Comparison of ENCODE assay signal across 18 cellular contexts in genomic region chr3:24287728-24288450, GRCh38.
DNase-seq lines count a peak whose midpoint lies in the region; ATAC-seq and TF ChIP-seq lines count a peak whose summit lies in the region.
"Had no signal": no experiment of that assay in that cellular context is flagged by ENCODE, and none has a peak within 500 bp of the region (broad histone marks: within the 10 kb centered on the region; RNA-seq: fewer than 3 reads in every experiment).

No MANE protein-coding gene starts in this region.

- intact Hi-C loops in esophagus squamous epithelium (cut with DNase I) = no loop called here
- intact Hi-C loops in stomach (cut with DNase I; ENCODE audit: low total_unique reads) = no loop called here

- DNase-seq in MG63 = peak; percentile 45
- no peak for DNase-seq in esophagus squamous epithelium (lab: John Stamatoyannopoulos, UW)
- DNase-seq in medulla oblongata (ENCODE audit: extremely low spot score) = peak; percentile 71
- DNase-seq in stomach = peak; percentile 60
- DNase-seq in NCI-H2196 (lab: John Stamatoyannopoulos, UW; ENCODE audit: unreplicated experiment) = no peak
- DNase-seq in LoVo (ENCODE audit: low spot score) = no peak
- DNase-seq in NCI-H1436 (lab: John Stamatoyannopoulos, UW) = no peak
- DNase-seq: activated CD8-positive, alpha-beta T cell treated with anti-CD3 and anti-CD28 coated beads for 36 hours; activated T-cell treated with anti-CD3 and anti-CD28 coated beads, Interleukin-2, amount 50 U/mL, for 48 hours; effector CD4-positive, alpha-beta T cell; naive B cell; NCI-H187; NCI-H510A; SHP77 treated with DMSO at 0.1 percent for 48 hours; stimulated activated CD4-positive, alpha-beta T cell treated with anti-CD3 and anti-CD28 coated beads, Interleukin-15, amount 100 ng/mL, for 24 hours had no signal

- WGBS in esophagus squamous epithelium, 2 donors = 20 to 43% methylated on average over 3 of the region's 3 CpGs
- WGBS in stomach, 5 donors = 13 to 34% (median 24%) methylated on average over 3 of the region's 3 CpGs

- H3K27ac ChIP-seq in esophagus squamous epithelium = peak overlapping the region in 3 of 4 donors; percentile 17 to 44 (median 37)
- peak overlapping the region; percentile 28 to 69 (median 62) for H3K27ac ChIP-seq in stomach
- H3K27ac ChIP-seq: cardiac muscle cell had no signal

- TF ChIP-seq CTCF in esophagus squamous epithelium (IDR thresholded peaks at IDR 0.05) (no peak), stomach (IDR thresholded peaks at IDR 0.05) (no peak)

- H3K27me3 ChIP-seq in MG63 (no peaks in the 10 kb centered on the region), esophagus squamous epithelium (no peaks in the 10 kb centered on the region), stomach (no peaks in the 10 kb centered on the region)
- H3K27me3 ChIP-seq: cardiac muscle cell had no signal

- H3K4me1 ChIP-seq in esophagus squamous epithelium (peaks cover 5 to 24% (median 12%) of the 10 kb centered on the region in 3 donors), stomach (peaks cover 16 to 38% (median 28%) of the 10 kb centered on the region in 4 donors)

- no peak for TF ChIP-seq EP300 in stomach (IDR thresholded peaks at IDR 0.05)

- ATAC-seq in HG03439 (IDR thresholded peaks at IDR 0.05; ENCODE audit: unreplicated experiment) = no peak
- ATAC-seq: activated CD8-positive, alpha-beta T cell treated with anti-CD3 and anti-CD28 coated beads for 36 hours; HCT116 had no signal

- TF ChIP-seq POLR2A in esophagus squamous epithelium (IDR thresholded peaks at IDR 0.05) (no peak), stomach (IDR thresholded peaks at IDR 0.05) (no peak)

- no peaks in the 10 kb centered on the region for H3K9me3 ChIP-seq in MG63
- no peaks in the 10 kb centered on the region for H3K9me3 ChIP-seq in esophagus squamous epithelium
- H3K9me3 ChIP-seq in stomach = no peaks in the 10 kb centered on the region

- H3K36me3 ChIP-seq in MG63 = no peaks in the 10 kb centered on the region
- no peaks in the 10 kb centered on the region for H3K36me3 ChIP-seq in esophagus squamous epithelium
- no peaks in the 10 kb centered on the region for H3K36me3 ChIP-seq in stomach
- H3K36me3 ChIP-seq: cardiac muscle cell had no signal

- H3K4me3 ChIP-seq in MG63 (no peak overlapping the region), esophagus squamous epithelium (no peak overlapping the region), stomach (no peak overlapping the region)
- H3K4me3 ChIP-seq: cardiac muscle cell had no signal

Comparison
In these comparisons a context has a peak if more than half of its experiments do, and no peak if none do; other contexts are left out.
1. DNase-seq: peak in MG63 (single experiment), medulla oblongata (single experiment) and stomach (single experiment); none in esophagus squamous epithelium (single experiment), NCI-H2196 (single experiment), LoVo (single experiment) and NCI-H1436 (single experiment).